8 cellular contexts compared by ENCODE assay signal in genomic region chr15:73448158-73448758, GRCh38. TPM values are rescaled to one million over a fixed set of nuclear protein-coding genes. Genes with fewer than 3 reads are reported as not detected.
"Had no signal": no experiment of that assay in that cellular context is flagged by ENCODE, and none has a peak within 500 bp of the region (broad histone marks: within the 10 kb centered on the region; RNA-seq: fewer than 3 reads in every experiment).

No MANE protein-coding gene starts in this region.

RNA-seq across cellular contexts. Expression of gene REC114, which starts 5.3 kb away (rescaled TPM):
- total RNA-seq: activated naive CD8-positive, alpha-beta T cell treated with anti-CD3 and anti-CD28 coated beads for 36 hours; body of pancreas; epithelial cell of proximal tubule; frontal cortex; natural killer cell; renal cortical epithelial cell; urinary bladder had no signal
- polyA plus RNA-seq: SK-N-SH, urinary bladder had no signal
